21 cellular contexts compared by ENCODE assay signal in genomic region chr14:25868521-25869314, GRCh38.
"Had no signal": no experiment of that assay in that cellular context is flagged by ENCODE, and none has a peak within 500 bp of the region (broad histone marks: within the 10 kb centered on the region; RNA-seq: fewer than 3 reads in every experiment).

No MANE protein-coding gene starts in this region.

- H3K4me1 ChIP-seq: gastrocnemius medialis, heart right ventricle, prostate gland, right atrium auricular region, thyroid gland had no signal

- ATAC-seq: activated naive CD8-positive, alpha-beta T cell treated with anti-CD3 and anti-CD28 coated beads, Interleukin-2, amount 50 U/mL, for 24 hours; activated T-cell treated with anti-CD3 and anti-CD28 coated beads, Interleukin-2, amount 50 U/mL, for 4 hours; gastrocnemius medialis; heart right ventricle; left lobe of liver had no signal

- H3K9me3 ChIP-seq: gastrocnemius medialis, heart right ventricle, prostate gland, right atrium auricular region, thyroid gland had no signal

- H3K4me1 Mint-ChIP-seq: activated CD4-positive, alpha-beta T cell treated with anti-CD3 and anti-CD28 coated beads, Interleukin-2, amount 10 ng/mL, durations not matched to agents 24 days and 14 days; activated naive CD4-positive, alpha-beta T cell treated with anti-CD3 and anti-CD28 coated beads, Interleukin-2, amount 10 ng/mL, durations not matched to agents 7 days and 5 days; activated naive CD8-positive, alpha-beta T cell treated with anti-CD3 and anti-CD28 coated beads, Interleukin-2, amount 50 U/mL, for 24 hours; mesothelial cell of epicardium; nephron progenitor cell had no signal

- H3K27me3 Mint-ChIP-seq: activated CD4-positive, alpha-beta T cell treated with anti-CD3 and anti-CD28 coated beads, Interleukin-2, amount 10 ng/mL, durations not matched to agents 24 days and 14 days; activated naive CD4-positive, alpha-beta T cell treated with anti-CD3 and anti-CD28 coated beads, Interleukin-2, amount 10 ng/mL, durations not matched to agents 7 days and 5 days; activated naive CD8-positive, alpha-beta T cell treated with anti-CD3 and anti-CD28 coated beads, Interleukin-2, amount 50 U/mL, for 24 hours; brain had no signal

- H3K27me3 ChIP-seq: gastrocnemius medialis, heart right ventricle, right atrium auricular region, thyroid gland had no signal

- H3K4me3 Mint-ChIP-seq: activated CD4-positive, alpha-beta T cell treated with anti-CD3 and anti-CD28 coated beads, Interleukin-2, amount 10 ng/mL, durations not matched to agents 24 days and 14 days; activated naive CD4-positive, alpha-beta T cell treated with anti-CD3 and anti-CD28 coated beads, Interleukin-2, amount 10 ng/mL, durations not matched to agents 7 days and 5 days; activated naive CD8-positive, alpha-beta T cell treated with anti-CD3 and anti-CD28 coated beads, Interleukin-2, amount 50 U/mL, for 24 hours; activated T-cell treated with anti-CD3 and anti-CD28 coated beads, Interleukin-2, amount 50 U/mL, for 4 hours; brain; mesothelial cell of epicardium; nephron progenitor cell; T-helper 2 cell treated with Interferon-gamma antibody and Interleukin-4, amounts not matched to agents 5 μg/mL and 100 μg/mL, for 36 hours had no signal

- H3K9me3 Mint-ChIP-seq: brain, mesothelial cell of epicardium, nephron progenitor cell had no signal

- DNase-seq: activated CD4-positive, alpha-beta T cell treated with anti-CD3 and anti-CD28 coated beads, Interleukin-2, amount 10 ng/mL, durations not matched to agents 24 days and 14 days; activated CD8-positive, alpha-beta memory T cell treated with anti-CD3 and anti-CD28 coated beads, Interleukin-2, amount 50 U/mL, for 4 hours; activated naive CD4-positive, alpha-beta T cell treated with anti-CD3 and anti-CD28 coated beads, Interleukin-2, amount 10 ng/mL, durations not matched to agents 7 days and 5 days; activated naive CD8-positive, alpha-beta T cell treated with anti-CD3 and anti-CD28 coated beads, Interleukin-2, amount 50 U/mL, for 24 hours; activated T-cell treated with anti-CD3 and anti-CD28 coated beads, Interleukin-2, amount 50 U/mL, for 4 hours; anterior cingulate cortex; caudate nucleus; gastrocnemius medialis; heart right ventricle; islet precursor cell; nephron progenitor cell; stimulated activated CD4-positive, alpha-beta T cell treated with anti-CD3 and anti-CD28 coated beads, Interleukin-2, amount 100 ng/mL, for 24 hours; stimulated activated naive CD4-positive, alpha-beta T cell treated with Interleukin-2 at 50 U/mL for 16 hours; thyroid gland had no signal

- H3K27ac Mint-ChIP-seq: activated CD4-positive, alpha-beta T cell treated with anti-CD3 and anti-CD28 coated beads, Interleukin-2, amount 10 ng/mL, durations not matched to agents 24 days and 14 days; activated naive CD4-positive, alpha-beta T cell treated with anti-CD3 and anti-CD28 coated beads, Interleukin-2, amount 10 ng/mL, durations not matched to agents 7 days and 5 days; activated naive CD8-positive, alpha-beta T cell treated with anti-CD3 and anti-CD28 coated beads, Interleukin-2, amount 50 U/mL, for 24 hours; brain; mesothelial cell of epicardium; nephron progenitor cell; T-helper 2 cell treated with Interferon-gamma antibody and Interleukin-4, amounts not matched to agents 5 μg/mL and 100 μg/mL, for 36 hours had no signal

- H3K36me3 Mint-ChIP-seq: activated naive CD4-positive, alpha-beta T cell treated with anti-CD3 and anti-CD28 coated beads, Interleukin-2, amount 10 ng/mL, durations not matched to agents 7 days and 5 days; brain; mesothelial cell of epicardium had no signal

- H3K4me3 ChIP-seq: gastrocnemius medialis, heart right ventricle, lung, prostate gland, right atrium auricular region, thyroid gland had no signal

- H3K27ac ChIP-seq: gastrocnemius medialis, heart right ventricle, prostate gland, right atrium auricular region, thyroid gland had no signal
